ENCODE assay signal across 8 cellular contexts in the genomic region with DNA sequence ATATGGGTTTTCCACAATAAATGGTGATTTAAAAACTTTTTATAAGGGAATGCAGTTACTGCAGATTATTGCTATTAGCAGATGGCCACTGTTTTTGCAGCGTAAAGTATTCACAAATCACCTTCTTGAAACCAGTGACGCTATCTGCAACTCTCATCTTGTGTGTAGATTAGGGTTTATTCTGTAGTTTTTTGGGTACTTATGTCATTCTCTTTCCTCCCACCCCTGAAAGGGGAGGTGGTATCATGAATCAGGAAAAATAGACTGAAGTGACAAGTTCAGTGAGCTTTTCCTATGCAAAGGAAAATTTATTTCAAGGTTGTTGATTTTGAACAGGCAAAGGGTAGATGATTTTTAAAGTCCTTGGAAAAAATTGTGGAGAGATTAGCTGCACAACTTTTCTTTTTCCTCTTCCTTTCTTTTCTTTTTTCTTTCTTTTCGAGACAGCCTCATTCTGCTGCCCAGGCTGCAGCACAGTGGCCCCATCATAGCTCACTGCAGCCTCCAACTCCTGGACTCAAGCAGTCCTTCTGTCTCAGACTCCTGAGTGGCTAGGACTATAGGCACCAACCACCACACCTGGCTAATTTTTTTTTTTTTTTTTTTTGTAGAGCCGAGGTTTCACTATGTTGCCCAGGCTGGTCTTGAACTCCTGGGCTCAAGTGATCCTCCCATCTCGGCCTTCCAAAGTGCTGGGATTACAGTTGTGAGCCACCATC. TPM values are rescaled to one million over a fixed set of nuclear protein-coding genes. Genes with fewer than 3 reads are reported as not detected.
A peak's percentile ranks its signal among the peaks of the same experiment; 100 is the strongest.
DNase-seq lines count a peak whose midpoint lies in the region; ATAC-seq and TF ChIP-seq lines count a peak whose summit lies in the region.

No MANE protein-coding gene starts in this region.

- DNase-seq in heart right ventricle = no peak
- DNase-seq in Right ventricle myocardium superior = no peak
- no peak for DNase-seq in ascending aorta (ENCODE audit: low spot score in 2 of 2)
- no peak for DNase-seq in right lobe of liver
- DNase-seq in vagina (ENCODE audit: extremely low spot score in 2 of 2) = no peak
- DNase-seq in glomerular visceral epithelial cell (ENCODE audit: extremely low spot score) = no peak
- DNase-seq in NCI-H69 (lab: John Stamatoyannopoulos, UW) = no peak
- DNase-seq in NCI-H146 treated with DMSO at 0.1 percent for 48 hours (lab: John Stamatoyannopoulos, UW; ENCODE audit: unreplicated experiment) = no peak

- ATAC-seq in heart right ventricle (no peak), Right ventricle myocardium superior (ENCODE audit: poor library complexity) (no peak), right lobe of liver (no peak)

- H3K36me3 ChIP-seq in heart right ventricle (no peaks in the 10 kb centered on the region), ascending aorta (no peaks in the 10 kb centered on the region), right lobe of liver (no peaks in the 10 kb centered on the region), vagina (no peaks in the 10 kb centered on the region)

- intact Hi-C loops in heart right ventricle (cut with DNase I) (loop anchor here in 9 of 10 donors (2.0 to 10.0 kb wide), 6 partner anchors 40 to 115 kb away; a partner anchor contains a TSS), Right ventricle myocardium superior (cut with DNase I) (loop anchor here (5.0 to 10.0 kb wide), 2 partner anchors 53 to 100 kb away; no protein-coding TSS in a partner anchor), ascending aorta (cut with DNase I) (loop anchor here (2.0 to 5.0 kb wide), 4 partner anchors 40 to 99 kb away; no protein-coding TSS in a partner anchor), right lobe of liver (cut with DNase I) (no loop called here), vagina (cut with DNase I) (no loop called here)

- TF ChIP-seq POLR2A in right lobe of liver (IDR thresholded peaks at IDR 0.05) (no peak), vagina (IDR thresholded peaks at IDR 0.05) (no peak)

- 77 to 86% methylated on average over 5 of the region's 5 CpGs for WGBS in heart right ventricle, 2 donors
- 51% methylated on average over 5 of the region's 5 CpGs for WGBS in right lobe of liver (ENCODE audit: insufficient coverage, low coverage, low lambda C conversion rate, missing lambda C conversion rate)

- H3K4me3 ChIP-seq in heart right ventricle (peak overlapping the region in 9 of 10 donors; percentile 74 to 96 (median 85)), ascending aorta (peak overlapping the region; percentile 95 to 96), right lobe of liver (peak overlapping the region; percentile 2 to 96 (median 82)), vagina (peak overlapping the region; percentile 75 to 98)

- peaks cover 3 to 63% (median 58%) of the 10 kb centered on the region in 9 donors for H3K4me1 ChIP-seq in heart right ventricle
- peaks cover 4 to 13% of the 10 kb centered on the region in 2 donors for H3K4me1 ChIP-seq in ascending aorta
- H3K4me1 ChIP-seq in right lobe of liver = peaks cover 0 to 52% (median 14%) of the 10 kb centered on the region in 4 donors
- peaks cover 59% of the 10 kb centered on the region for H3K4me1 ChIP-seq in vagina

- TF ChIP-seq CTCF in heart right ventricle (IDR thresholded peaks at IDR 0.05) (no peak), ascending aorta (IDR thresholded peaks at IDR 0.05) (no peak), right lobe of liver (IDR thresholded peaks at IDR 0.05) (no peak), vagina (IDR thresholded peaks at IDR 0.05) (no peak)

- H3K27ac ChIP-seq in heart right ventricle = no peak overlapping the region
- no peak overlapping the region for H3K27ac ChIP-seq in ascending aorta
- no peak overlapping the region for H3K27ac ChIP-seq in right lobe of liver
- peak overlapping the region; percentile 92 for H3K27ac ChIP-seq in vagina

- H3K9me3 ChIP-seq in heart right ventricle (no peaks in the 10 kb centered on the region), ascending aorta (no peaks in the 10 kb centered on the region), right lobe of liver (no peaks in the 10 kb centered on the region), vagina (no peaks in the 10 kb centered on the region)

- H3K27me3 ChIP-seq in heart right ventricle (no peaks in the 10 kb centered on the region), ascending aorta (no peaks in the 10 kb centered on the region), right lobe of liver (no peaks in the 10 kb centered on the region), vagina (no peaks in the 10 kb centered on the region)

RNA-seq across cellular contexts. Expression of a gene that starts 1.6 kb away (rescaled TPM):
- total RNA-seq in heart right ventricle (10 to 100 TPM; 18.2 to 26.0 (median 20.0) TPM), Right ventricle myocardium superior (18.0 TPM), ascending aorta (37.7 TPM), right lobe of liver (10 to 100 TPM; 13.8 to 27.8 (median 15.8) TPM), vagina (44.0 TPM)
- polyA plus RNA-seq in heart right ventricle = 1 to 10 TPM; 2.9 to 3.5 TPM

Comparison
In these comparisons a context has a peak if more than half of its experiments do, and no peak if none do; other contexts are left out.
1. intact Hi-C loops: an anchor here in heart right ventricle (2.0 to 10.0 kb wide), Right ventricle myocardium superior (5.0 to 10.0 kb wide) and ascending aorta (2.0 to 5.0 kb wide); none called in right lobe of liver and vagina.